Comparison of ENCODE assay signal across 8 cellular contexts in the genomic region with DNA sequence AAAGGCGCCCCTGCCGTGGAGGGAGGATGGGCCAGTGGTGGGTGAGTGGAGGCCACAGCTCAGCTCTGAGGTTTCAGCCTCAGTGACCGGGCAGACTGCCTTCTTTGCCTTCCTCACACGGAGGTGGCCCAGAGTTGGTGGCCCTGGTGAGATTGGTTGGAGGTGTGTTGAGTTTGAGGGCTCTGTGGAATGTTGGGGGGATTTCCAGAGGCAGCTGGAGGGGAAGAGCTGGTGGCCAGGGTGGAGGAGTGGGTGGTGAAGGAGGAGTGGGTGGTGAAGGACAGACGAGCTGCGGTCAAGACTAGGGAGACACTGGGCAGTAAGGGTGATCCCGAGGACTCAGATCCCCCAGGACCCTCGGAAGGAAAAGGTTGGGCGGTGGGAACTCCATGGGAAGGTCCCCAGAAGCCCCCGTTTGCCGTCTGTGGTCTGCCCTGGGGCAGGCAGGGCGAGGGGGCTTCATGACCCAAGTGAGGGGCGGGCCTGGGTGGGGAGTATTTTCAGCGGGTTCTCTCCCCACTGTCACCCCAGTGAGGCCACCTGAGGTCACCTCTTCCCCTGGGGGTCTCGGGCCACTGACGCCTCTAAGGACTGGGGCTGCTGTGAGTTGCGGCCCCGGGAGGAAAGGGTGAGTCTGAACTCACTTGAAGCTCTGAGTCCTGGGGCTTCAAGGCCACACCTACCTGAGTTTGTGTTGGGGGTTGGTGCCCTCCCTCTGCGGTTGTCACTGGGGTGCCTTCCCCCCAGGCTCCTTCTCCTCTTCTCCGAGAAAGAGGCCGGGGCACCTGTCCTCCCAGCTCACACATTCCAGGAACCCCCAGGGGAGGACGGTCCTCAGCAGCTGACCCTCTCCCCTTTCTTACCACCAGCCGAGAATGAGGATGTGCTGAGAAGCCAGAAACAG. TPM values are rescaled to one million over a fixed set of nuclear protein-coding genes. Genes with fewer than 3 reads are reported as not detected.
DNase-seq lines count a peak whose midpoint lies in the region; ATAC-seq and TF ChIP-seq lines count a peak whose summit lies in the region.

No MANE protein-coding gene starts in this region.

- H3K9me3 Mint-ChIP-seq in activated naive CD4-positive, alpha-beta T cell treated with anti-CD3 and anti-CD28 coated beads, Interleukin-2, amount 10 ng/mL, durations not matched to agents 7 days and 5 days, result no peaks in the 10 kb centered on the region

- H3K4me3 Mint-ChIP-seq in T-helper 17 cell, result peak overlapping the region; percentile 94
- peak overlapping the region; percentile 87 for H3K4me3 Mint-ChIP-seq in activated naive CD4-positive, alpha-beta T cell treated with anti-CD3 and anti-CD28 coated beads, Interleukin-2, amount 10 ng/mL, durations not matched to agents 7 days and 5 days

- ATAC-seq in T-helper 17 cell, result peak; percentile 50
- ATAC-seq in HG03354 (IDR thresholded peaks at IDR 0.05; ENCODE audit: poor library complexity, severe bottlenecking, unreplicated experiment), result no peak

- H3K4me3 ChIP-seq in foreskin fibroblast (ENCODE audit: low read depth in 1 of 2, low read length in 2 of 2), result no peak overlapping the region

- H3K36me3 Mint-ChIP-seq in T-helper 17 cell (ENCODE audit: low read depth), result peaks cover 4% of the 10 kb centered on the region
- H3K36me3 Mint-ChIP-seq in activated naive CD4-positive, alpha-beta T cell treated with anti-CD3 and anti-CD28 coated beads, Interleukin-2, amount 10 ng/mL, durations not matched to agents 7 days and 5 days, result peaks cover 32% of the 10 kb centered on the region

- no peaks in the 10 kb centered on the region for H3K9me3 ChIP-seq in T-helper 17 cell (ENCODE audit: control insufficient read depth, low read length, poor library complexity, severe bottlenecking)

- in situ Hi-C loops in GM13976 (cut with MboI; ENCODE audit: low sequenced_read_pairs, unreplicated experiment), result no loop called here

- TF ChIP-seq CTCF in GM13976 (IDR thresholded peaks at IDR 0.05; ENCODE audit: borderline replicate concordance, control extremely low read depth, extremely low read depth, insufficient read depth, missing control alignments) (no peak), foreskin fibroblast (IDR thresholded peaks at IDR 0.05; ENCODE audit: low read depth, low read length) (no peak)

- no peaks in the 10 kb centered on the region for H3K27me3 Mint-ChIP-seq in T-helper 17 cell
- H3K27me3 Mint-ChIP-seq in activated naive CD4-positive, alpha-beta T cell treated with anti-CD3 and anti-CD28 coated beads, Interleukin-2, amount 10 ng/mL, durations not matched to agents 7 days and 5 days, result peaks cover 19% of the 10 kb centered on the region

- H3K27ac Mint-ChIP-seq in T-helper 17 cell, result peak overlapping the region; percentile 97
- H3K27ac Mint-ChIP-seq in activated naive CD4-positive, alpha-beta T cell treated with anti-CD3 and anti-CD28 coated beads, Interleukin-2, amount 10 ng/mL, durations not matched to agents 7 days and 5 days, result peak overlapping the region; percentile 93

- CTCF ChIA-PET in activated naive CD4-positive, alpha-beta T cell treated with anti-CD3 and anti-CD28 coated beads, Interleukin-2, amount 10 ng/mL, durations not matched to agents 7 days and 5 days (lab: Charles Lee), result interaction anchor here (0.6 to 5.0 kb wide), 16 partner anchors 13 to 240 kb away, joined by 3 to 87 read pairs (median 7); a partner anchor contains a TSS

- DNase-seq in GM13976 (ENCODE audit: low spot score), result peak; percentile 85
- peak; percentile 35 to 52 (median 40) for DNase-seq in T-helper 17 cell
- peak; percentile 86 for DNase-seq in activated naive CD4-positive, alpha-beta T cell treated with anti-CD3 and anti-CD28 coated beads, Interleukin-2, amount 10 ng/mL, durations not matched to agents 7 days and 5 days
- peak; percentile 45 to 56 for DNase-seq in stimulated activated CD4-positive, alpha-beta T cell treated with anti-CD3 and anti-CD28 coated beads, Interleukin-2, amount 100 ng/mL, for 48 hours
- DNase-seq in RPMI8226, result no peak
- DNase-seq in foreskin fibroblast, result no peak
- no peak for DNase-seq in SIG-M5 treated with dmso at 0.1 percent for 504 hours (lab: John Stamatoyannopoulos, UW; ENCODE audit: unreplicated experiment)

- H3K4me1 Mint-ChIP-seq in T-helper 17 cell, result peaks cover 51% of the 10 kb centered on the region
- peaks cover 72% of the 10 kb centered on the region for H3K4me1 Mint-ChIP-seq in activated naive CD4-positive, alpha-beta T cell treated with anti-CD3 and anti-CD28 coated beads, Interleukin-2, amount 10 ng/mL, durations not matched to agents 7 days and 5 days

RNA-seq across cellular contexts. Expression of a gene that starts 22.7 kb away (rescaled TPM):
- total RNA-seq in T-helper 17 cell, result 100 to 1,000 TPM; 177 to 204 TPM

RNA-seq across cellular contexts. Expression of a gene that starts 40.1 kb away (rescaled TPM):
- total RNA-seq in T-helper 17 cell, result 10 to 100 TPM; 10.5 to 14.0 TPM

Comparison
In these comparisons a context has a peak if more than half of its experiments do, and no peak if none do; other contexts are left out.
1. DNase-seq: peak in GM13976 (single experiment), T-helper 17 cell (3 of 3), activated naive CD4-positive, alpha-beta T cell treated with anti-CD3 and anti-CD28 coated beads, Interleukin-2, amount 10 ng/mL, durations not matched to agents 7 days and 5 days (single experiment) and stimulated activated CD4-positive, alpha-beta T cell treated with anti-CD3 and anti-CD28 coated beads, Interleukin-2, amount 100 ng/mL, for 48 hours (2 of 2); none in RPMI8226 (single experiment), foreskin fibroblast (0 of 2) and SIG-M5 treated with dmso at 0.1 percent for 504 hours (single experiment).